ENCODE assay signal across 10 cellular contexts in the genomic region with DNA sequence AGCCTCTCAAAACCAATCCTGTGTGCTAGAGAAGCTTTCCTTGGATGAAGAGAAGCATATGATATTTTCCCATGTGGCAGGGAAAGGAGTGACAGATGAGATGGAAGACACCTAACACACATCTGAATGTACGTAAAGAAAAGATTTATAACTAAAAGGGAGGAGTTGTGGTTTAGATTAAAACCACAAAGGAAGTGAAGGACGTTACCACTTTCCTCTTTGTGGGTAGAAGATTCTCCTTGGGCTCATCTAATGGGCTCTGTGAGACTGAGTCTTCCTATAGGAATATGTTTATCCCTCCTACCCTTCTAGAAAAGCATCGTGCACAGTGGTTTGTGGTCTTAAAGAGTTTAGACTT. TPM values are rescaled to one million over a fixed set of nuclear protein-coding genes. Genes with fewer than 3 reads are reported as not detected.
DNase-seq lines count a peak whose midpoint lies in the region; ATAC-seq and TF ChIP-seq lines count a peak whose summit lies in the region.
"Had no signal": no experiment of that assay in that cellular context is flagged by ENCODE, and none has a peak within 500 bp of the region (broad histone marks: within the 10 kb centered on the region; RNA-seq: fewer than 3 reads in every experiment).

No MANE protein-coding gene starts in this region.

- peaks cover 84% of the 10 kb centered on the region for H3K27me3 Mint-ChIP-seq in MCF 10A (ENCODE audit: insufficient read depth, unreplicated experiment)

- H3K4me3 ChIP-seq in breast epithelium: no peak overlapping the region
- no peak overlapping the region for H3K4me3 ChIP-seq in SK-N-SH (ENCODE audit: low read depth in 2 of 2, low read length in 1 of 2)
- H3K4me3 ChIP-seq in fibroblast of mammary gland (ENCODE audit: control insufficient read depth, low read depth, low read length): no peak overlapping the region
- no peak overlapping the region for H3K4me3 ChIP-seq in vagina

- BruUV-seq in MCF 10A (replicated peaks; lab: Mats Ljungman, UMichigan): no TSS peak

- ATAC-seq in HG03354 (IDR thresholded peaks at IDR 0.05; ENCODE audit: poor library complexity, severe bottlenecking, unreplicated experiment): no peak

- intact Hi-C loops in MCF 10A (cut with micrococcal nuclease) (no loop called here), breast epithelium (cut with DNase I; ENCODE audit: low total_unique reads) (no loop called here), vagina (cut with DNase I) (no loop called here)

- H3K9me3 ChIP-seq in breast epithelium (no peaks in the 10 kb centered on the region), SK-N-SH (no peaks in the 10 kb centered on the region), vagina (no peaks in the 10 kb centered on the region)

- H3K4me1 Mint-ChIP-seq in MCF 10A (ENCODE audit: insufficient read depth, unreplicated experiment): no peaks in the 10 kb centered on the region

- H3K4me3 Mint-ChIP-seq in MCF 10A (ENCODE audit: unreplicated experiment): no peak overlapping the region

- H3K27ac Mint-ChIP-seq in MCF 10A (ENCODE audit: low read depth, unreplicated experiment): no peak overlapping the region

- H3K27me3 ChIP-seq in breast epithelium (no peaks in the 10 kb centered on the region), SK-N-SH (ENCODE audit: insufficient read depth) (no peaks in the 10 kb centered on the region), vagina (no peaks in the 10 kb centered on the region)

- no peaks in the 10 kb centered on the region for H3F3A ChIP-seq in SK-N-SH (replicated peaks; ENCODE audit: insufficient read depth)

- no peaks in the 10 kb centered on the region for H3K9me2 ChIP-seq in SK-N-SH

- H3K36me3 ChIP-seq in breast epithelium: no peaks in the 10 kb centered on the region
- no peaks in the 10 kb centered on the region for H3K36me3 ChIP-seq in SK-N-SH (replicated peaks in 1 of 2; ENCODE audit: control insufficient read depth in 1 of 2, insufficient read depth in 2 of 2, low read length in 1 of 2)
- no peaks in the 10 kb centered on the region for H3K36me3 ChIP-seq in vagina

- POLR2A ChIA-PET in MCF 10A (lab: Yijun Ruan, JAX) (interaction anchor here (0.8 kb wide), 1 partner anchor 7 kb away, joined by 4 read pairs; no protein-coding TSS in a partner anchor), SK-N-SH (lab: Yijun Ruan, JAX) (no interaction called here)

- CTCF ChIA-PET in MCF 10A (lab: Yijun Ruan, JAX): interaction anchor here (0.6 to 1.1 kb wide), 2 partner anchors 16 to 77 kb away, joined by 3 to 5 read pairs; no protein-coding TSS in a partner anchor
- CTCF ChIA-PET in SK-N-SH (lab: Yijun Ruan, JAX): interaction anchor here (2.4 kb wide), 1 partner anchor 31 kb away, joined by 6 read pairs; no protein-coding TSS in a partner anchor

- no peaks in the 10 kb centered on the region for H3K36me3 Mint-ChIP-seq in MCF 10A (ENCODE audit: insufficient read depth, unreplicated experiment)

- TF ChIP-seq CTCF in MCF 10A (IDR thresholded peaks at IDR 0.05; ENCODE audit: unreplicated experiment) (no peak), breast epithelium (IDR thresholded peaks at IDR 0.05) (no peak), SK-N-SH (IDR thresholded peaks at IDR 0.05) (no peak), fibroblast of mammary gland (conservative IDR thresholded peaks at IDR 0.05; ENCODE audit: control insufficient read depth, insufficient read depth, low read depth, low read length) (no peak), vagina (IDR thresholded peaks at IDR 0.05) (no peak)

- no peak overlapping the region for H3K27ac ChIP-seq in breast epithelium
- H3K27ac ChIP-seq in SK-N-SH (ENCODE audit: low read depth in 2 of 2, low read length in 1 of 2): no peak overlapping the region
- H3K27ac ChIP-seq in vagina: peak overlapping the region; percentile 3

- WGBS in SK-N-SH (ENCODE audit: low lambda C conversion rate): 42% methylated on average over 3 of the region's 3 CpGs

- no peak overlapping the region for H2AFZ ChIP-seq in SK-N-SH (ENCODE audit: low read depth)

- H3K9me3 Mint-ChIP-seq in MCF 10A (ENCODE audit: unreplicated experiment): no peaks in the 10 kb centered on the region

- TF ChIP-seq RAD21 in SK-N-SH (IDR thresholded peaks at IDR 0.05; ENCODE audit: low read length): no peak

- no peaks in the 10 kb centered on the region for H3K79me2 ChIP-seq in SK-N-SH (ENCODE audit: insufficient read depth)

- H4K20me1 ChIP-seq in SK-N-SH (ENCODE audit: insufficient read depth): no peaks in the 10 kb centered on the region; the same call in 1 of the 2 replicates

- TF ChIP-seq POLR2A in breast epithelium (IDR thresholded peaks at IDR 0.05): no peak
- TF ChIP-seq POLR2A in vagina (IDR thresholded peaks at IDR 0.05): no peak

- TF ChIP-seq EP300 in SK-N-SH (IDR thresholded peaks at IDR 0.05; ENCODE audit: borderline replicate concordance in 1 of 2, low read depth in 1 of 2, low read length in 1 of 2): no peak

- H3K9ac ChIP-seq in SK-N-SH: no peak overlapping the region

- peak; percentile 19 for DNase-seq in MCF 10A (ENCODE audit: unreplicated experiment)
- no peak for DNase-seq in breast epithelium (ENCODE audit: low spot score in 2 of 2)
- DNase-seq in SK-N-SH: no peak
- peak; percentile 67 for DNase-seq in fibroblast of mammary gland (ENCODE audit: low read depth)
- DNase-seq in vagina (ENCODE audit: extremely low spot score in 2 of 2): no peak
- no peak for DNase-seq in DMS153 (lab: John Stamatoyannopoulos, UW)
- no peak for DNase-seq in CD1c-positive myeloid dendritic cell (ENCODE audit: extremely low spot score)
- DNase-seq: NCI-H774, nucleus accumbens had no signal

- no peaks in the 10 kb centered on the region for H3K4me1 ChIP-seq in breast epithelium
- peaks cover 0 to 9% of the 10 kb centered on the region in 2 experiments; a peak in 2 of 4 replicates for H3K4me1 ChIP-seq in SK-N-SH (ENCODE audit: control insufficient read depth in 1 of 2, insufficient read depth in 2 of 2, low read depth in 1 of 2, low read length in 1 of 2)
- peaks cover 39% of the 10 kb centered on the region for H3K4me1 ChIP-seq in vagina

- no peak overlapping the region for H3K4me2 ChIP-seq in SK-N-SH

TF ChIP-seq in SK-N-SH, 30 proteins besides CTCF, POLR2A, EP300 and RAD21:
- TF ChIP-seq, protein P1, sequence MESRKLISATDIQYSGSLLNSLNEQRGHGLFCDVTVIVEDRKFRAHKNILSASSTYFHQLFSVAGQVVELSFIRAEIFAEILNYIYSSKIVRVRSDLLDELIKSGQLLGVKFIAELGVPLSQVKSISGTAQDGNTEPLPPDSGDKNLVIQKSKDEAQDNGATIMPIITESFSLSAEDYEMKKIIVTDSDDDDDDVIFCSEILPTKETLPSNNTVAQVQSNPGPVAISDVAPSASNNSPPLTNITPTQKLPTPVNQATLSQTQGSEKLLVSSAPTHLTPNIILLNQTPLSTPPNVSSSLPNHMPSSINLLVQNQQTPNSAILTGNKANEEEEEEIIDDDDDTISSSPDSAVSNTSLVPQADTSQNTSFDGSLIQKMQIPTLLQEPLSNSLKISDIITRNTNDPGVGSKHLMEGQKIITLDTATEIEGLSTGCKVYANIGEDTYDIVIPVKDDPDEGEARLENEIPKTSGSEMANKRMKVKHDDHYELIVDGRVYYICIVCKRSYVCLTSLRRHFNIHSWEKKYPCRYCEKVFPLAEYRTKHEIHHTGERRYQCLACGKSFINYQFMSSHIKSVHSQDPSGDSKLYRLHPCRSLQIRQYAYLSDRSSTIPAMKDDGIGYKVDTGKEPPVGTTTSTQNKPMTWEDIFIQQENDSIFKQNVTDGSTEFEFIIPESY (IDR thresholded peaks at IDR 0.05; ENCODE audit: borderline replicate concordance, low read depth): no peak
- TF ChIP-seq NFIC (IDR thresholded peaks at IDR 0.05; ENCODE audit: borderline replicate concordance) (no peak), GATA2 (CRISPR knock-in tag; IDR thresholded peaks at IDR 0.05) (no peak), FOSL2 (IDR thresholded peaks at IDR 0.05; ENCODE audit: borderline replicate concordance, low read depth) (no peak), ELF1 (IDR thresholded peaks at IDR 0.05) (no peak), TCF12 (IDR thresholded peaks at IDR 0.05) (0 out of 2 replicates have a peak, but pooled peaks have one; percentile 10), CHD2 (IDR thresholded peaks at IDR 0.05; ENCODE audit: low read length, partially characterized antibody) (no peak)
- TF ChIP-seq, protein P2, sequence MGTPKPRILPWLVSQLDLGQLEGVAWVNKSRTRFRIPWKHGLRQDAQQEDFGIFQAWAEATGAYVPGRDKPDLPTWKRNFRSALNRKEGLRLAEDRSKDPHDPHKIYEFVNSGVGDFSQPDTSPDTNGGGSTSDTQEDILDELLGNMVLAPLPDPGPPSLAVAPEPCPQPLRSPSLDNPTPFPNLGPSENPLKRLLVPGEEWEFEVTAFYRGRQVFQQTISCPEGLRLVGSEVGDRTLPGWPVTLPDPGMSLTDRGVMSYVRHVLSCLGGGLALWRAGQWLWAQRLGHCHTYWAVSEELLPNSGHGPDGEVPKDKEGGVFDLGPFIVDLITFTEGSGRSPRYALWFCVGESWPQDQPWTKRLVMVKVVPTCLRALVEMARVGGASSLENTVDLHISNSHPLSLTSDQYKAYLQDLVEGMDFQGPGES (IDR thresholded peaks at IDR 0.05; ENCODE audit: low read depth, low read length): no peak
- TF ChIP-seq, protein P3, sequence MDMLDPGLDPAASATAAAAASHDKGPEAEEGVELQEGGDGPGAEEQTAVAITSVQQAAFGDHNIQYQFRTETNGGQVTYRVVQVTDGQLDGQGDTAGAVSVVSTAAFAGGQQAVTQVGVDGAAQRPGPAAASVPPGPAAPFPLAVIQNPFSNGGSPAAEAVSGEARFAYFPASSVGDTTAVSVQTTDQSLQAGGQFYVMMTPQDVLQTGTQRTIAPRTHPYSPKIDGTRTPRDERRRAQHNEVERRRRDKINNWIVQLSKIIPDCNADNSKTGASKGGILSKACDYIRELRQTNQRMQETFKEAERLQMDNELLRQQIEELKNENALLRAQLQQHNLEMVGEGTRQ (IDR thresholded peaks at IDR 0.05; ENCODE audit: borderline replicate concordance, low read depth, low read length): no peak
- TF ChIP-seq, protein P4, sequence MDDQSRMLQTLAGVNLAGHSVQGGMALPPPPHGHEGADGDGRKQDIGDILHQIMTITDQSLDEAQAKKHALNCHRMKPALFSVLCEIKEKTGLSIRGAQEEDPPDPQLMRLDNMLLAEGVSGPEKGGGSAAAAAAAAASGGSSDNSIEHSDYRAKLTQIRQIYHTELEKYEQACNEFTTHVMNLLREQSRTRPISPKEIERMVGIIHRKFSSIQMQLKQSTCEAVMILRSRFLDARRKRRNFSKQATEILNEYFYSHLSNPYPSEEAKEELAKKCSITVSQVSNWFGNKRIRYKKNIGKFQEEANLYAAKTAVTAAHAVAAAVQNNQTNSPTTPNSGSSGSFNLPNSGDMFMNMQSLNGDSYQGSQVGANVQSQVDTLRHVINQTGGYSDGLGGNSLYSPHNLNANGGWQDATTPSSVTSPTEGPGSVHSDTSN (IDR thresholded peaks at IDR 0.05): peak; percentile 51

RNA-seq across cellular contexts. Expression of a gene that starts 38.9 kb away (rescaled TPM):
- total RNA-seq in MCF 10A (2022): 6.6 and 8.1 TPM in 2 replicates
- 10 to 100 TPM; 10.7 to 13.8 (median 12.5) TPM for total RNA-seq in breast epithelium
- polyA plus RNA-seq in SK-N-SH (2012; rRNA removed): 8.2 and 9.9 TPM in 2 replicates
- polyA plus RNA-seq in SK-N-SH (2012; cell fraction: cytosol; rRNA removed): 7.9 and 11.1 TPM in 2 replicates
- polyA plus RNA-seq in SK-N-SH (2012; cell fraction: nucleus; rRNA removed): 8.4 and 10.5 TPM in 2 replicates
- 16.5 TPM for total RNA-seq in vagina

Comparison
In these comparisons a context has a peak if more than half of its experiments do, and no peak if none do; other contexts are left out.
1. DNase-seq: peak in MCF 10A (single experiment) and fibroblast of mammary gland (single experiment); none in breast epithelium (0 of 2), SK-N-SH (single experiment), vagina (0 of 2), DMS153 (single experiment) and CD1c-positive myeloid dendritic cell (single experiment).